31 cellular contexts compared by ENCODE assay signal in the genomic region with DNA sequence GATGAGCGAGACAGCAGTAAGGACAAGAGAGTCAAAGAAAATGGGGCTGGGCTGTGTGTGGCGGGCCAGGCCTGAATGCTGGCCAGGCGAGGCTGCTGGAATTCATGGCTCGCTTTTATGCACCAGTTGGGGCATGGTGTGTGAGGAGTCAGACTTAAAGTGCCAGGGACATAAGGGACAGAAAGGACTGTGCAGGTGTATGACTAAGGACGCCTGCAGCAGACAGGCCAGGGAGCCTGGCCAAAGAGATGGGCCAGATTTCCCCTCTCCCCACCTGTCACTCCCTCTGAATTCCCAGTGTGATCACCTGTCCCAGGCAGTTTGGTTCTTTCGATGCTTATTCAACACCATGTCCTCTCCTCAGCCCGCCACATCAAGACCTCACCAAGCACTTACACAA. TPM values are rescaled to one million over a fixed set of nuclear protein-coding genes. Genes with fewer than 3 reads are reported as not detected.
"Had no signal": no experiment of that assay in that cellular context is flagged by ENCODE, and none has a peak within 500 bp of the region (broad histone marks: within the 10 kb centered on the region; RNA-seq: fewer than 3 reads in every experiment).

No MANE protein-coding gene starts in this region.

- DNase-seq: activated CD4-positive, alpha-beta T cell treated with anti-CD3 and anti-CD28 coated beads, Interleukin-2, amount 10 ng/mL, durations not matched to agents 24 days and 14 days; activated CD4-positive, alpha-beta T cell treated with anti-CD3 and anti-CD28 coated beads, Interleukin-2, amount 50 U/mL, for 4 hours; activated CD8-positive, alpha-beta T cell treated with anti-CD3 and anti-CD28 coated beads, Interleukin-2, amount 10 ng/mL, durations not matched to agents 7 days and 5 days; activated gamma-delta T cell treated with Interleukin-2 at 50 U/mL for 16 hours; activated naive CD4-positive, alpha-beta T cell treated with anti-CD3 and anti-CD28 coated beads for 36 hours; activated T-cell treated with anti-CD3 and anti-CD28 coated beads, Interleukin-2, amount 50 U/mL, for 24 hours; adrenal gland; anterior cingulate cortex; MM.1S; MV-4-11; NCI-H1092; NCI-H1436 treated with DMSO at 0.1 percent for 48 hours; NCI-H1694 treated with DMSO at 0.1 percent for 48 hours; NCI-H2029; NCI-H510A; NCI-H526; NCI-H748 treated with DMSO at 0.1 percent for 48 hours; NK-92 treated with Interleukin-12 subunit alpha and Interleukin-12 subunit beta, amount 100 ng/mL, for 24 hours; PC-3; Peyer's patch; RPMI8226; SHP77 treated with DMSO at 0.1 percent for 48 hours; SK-N-SH had no signal

- H3K4me3 Mint-ChIP-seq: activated CD4-positive, alpha-beta T cell treated with anti-CD3 and anti-CD28 coated beads, Interleukin-2, amount 10 ng/mL, durations not matched to agents 24 days and 14 days; activated CD8-positive, alpha-beta T cell treated with anti-CD3 and anti-CD28 coated beads, Interleukin-2, amount 10 ng/mL, durations not matched to agents 7 days and 5 days; activated naive CD4-positive, alpha-beta T cell treated with anti-CD3 and anti-CD28 coated beads for 36 hours; activated T-cell treated with anti-CD3 and anti-CD28 coated beads, Interleukin-2, amount 50 U/mL, for 24 hours; brain; T-helper 1 cell treated with Interleukin-12 subunit alpha and Interleukin-12 subunit beta and Interleukin-4 antibody, amounts not matched to agents 30 μg/mL and 1 μg/mL, for 36 hours; T-helper 2 cell treated with Interferon-gamma antibody and Interleukin-4, amounts not matched to agents 5 μg/mL and 100 μg/mL, for 36 hours had no signal

- H3K9me3 ChIP-seq: adrenal gland, Peyer's patch, SJSA1, SK-N-SH had no signal

- H3K4me1 ChIP-seq: adrenal gland, Peyer's patch, SJSA1 had no signal

- H3K27me3 ChIP-seq: Peyer's patch had no signal

- H3K27ac ChIP-seq: adrenal gland, KMS-11, Peyer's patch, SJSA1 had no signal

- H3K4me1 Mint-ChIP-seq: activated CD4-positive, alpha-beta T cell treated with anti-CD3 and anti-CD28 coated beads, Interleukin-2, amount 10 ng/mL, durations not matched to agents 24 days and 14 days had no signal

- H3K4me3 ChIP-seq: adrenal gland, Peyer's patch, SJSA1 had no signal

- H3K9me3 Mint-ChIP-seq: activated CD4-positive, alpha-beta T cell treated with anti-CD3 and anti-CD28 coated beads, Interleukin-2, amount 10 ng/mL, durations not matched to agents 24 days and 14 days; activated naive CD4-positive, alpha-beta T cell treated with anti-CD3 and anti-CD28 coated beads for 36 hours; activated naive CD4-positive, alpha-beta T cell treated with anti-CD3 and anti-CD28 coated beads, Interleukin-2, amount 50 U/mL, for 72 hours; activated T-cell treated with anti-CD3 and anti-CD28 coated beads, Interleukin-2, amount 50 U/mL, for 24 hours; activated T-helper 2 cell treated with anti-CD3 and anti-CD28 coated beads, Interferon-gamma antibody, Interleukin-2, Interleukin-4, amounts not matched to agents 10 μg/mL and 5 μg/mL and 100 μg/mL, durations not matched to agents 14 hours and 24 hours and 36 hours; T-helper 1 cell treated with Interleukin-12 subunit alpha and Interleukin-12 subunit beta and Interleukin-4 antibody, amounts not matched to agents 30 μg/mL and 1 μg/mL, for 36 hours; T-helper 2 cell treated with Interferon-gamma antibody and Interleukin-4, amounts not matched to agents 5 μg/mL and 100 μg/mL, for 36 hours had no signal

- H3K36me3 Mint-ChIP-seq: activated naive CD4-positive, alpha-beta T cell treated with anti-CD3 and anti-CD28 coated beads, Interleukin-2, amount 50 U/mL, for 72 hours had no signal

- H3K36me3 ChIP-seq: adrenal gland, Peyer's patch, SJSA1 had no signal

- H3K27ac Mint-ChIP-seq: activated CD4-positive, alpha-beta T cell treated with anti-CD3 and anti-CD28 coated beads, Interleukin-2, amount 10 ng/mL, durations not matched to agents 24 days and 14 days; activated CD8-positive, alpha-beta T cell treated with anti-CD3 and anti-CD28 coated beads, Interleukin-2, amount 10 ng/mL, durations not matched to agents 7 days and 5 days; activated naive CD4-positive, alpha-beta T cell treated with anti-CD3 and anti-CD28 coated beads for 36 hours; activated naive CD4-positive, alpha-beta T cell treated with anti-CD3 and anti-CD28 coated beads, Interleukin-2, amount 50 U/mL, for 72 hours; activated T-cell treated with anti-CD3 and anti-CD28 coated beads, Interleukin-2, amount 50 U/mL, for 24 hours; activated T-helper 2 cell treated with anti-CD3 and anti-CD28 coated beads, Interferon-gamma antibody, Interleukin-2, Interleukin-4, amounts not matched to agents 10 μg/mL and 5 μg/mL and 100 μg/mL, durations not matched to agents 14 hours and 24 hours and 36 hours; brain; T-helper 1 cell treated with Interleukin-12 subunit alpha and Interleukin-12 subunit beta and Interleukin-4 antibody, amounts not matched to agents 30 μg/mL and 1 μg/mL, for 36 hours; T-helper 2 cell treated with Interferon-gamma antibody and Interleukin-4, amounts not matched to agents 5 μg/mL and 100 μg/mL, for 36 hours had no signal

RNA-seq across cellular contexts. Expression of a gene that starts 53.0 kb away (rescaled TPM):
- total RNA-seq: bronchial epithelial cell, PC-3, SJSA1 had no signal
